ENCODE assay signal across 1 cellular context in genomic region chr1:231666957-231667601, GRCh38.
TF ChIP-seq lines count a peak whose summit lies in the region.

No MANE protein-coding gene starts in this region.

TF ChIP-seq in WTC11, 78 proteins besides CTCF, POLR2A, EP300 and RAD21 (continued from another document):
- no peak for TF ChIP-seq E2F5 (CRISPR knock-in tag; IDR thresholded peaks at IDR 0.05)
- TF ChIP-seq ATF3 (CRISPR knock-in tag; conservative IDR thresholded peaks at IDR 0.05): no peak
- no peak for TF ChIP-seq ZNF425 (CRISPR knock-in tag; conservative IDR thresholded peaks at IDR 0.05)
- TF ChIP-seq SP1 (CRISPR knock-in tag; conservative IDR thresholded peaks at IDR 0.05): no peak
- TF ChIP-seq ESRRA (CRISPR knock-in tag; IDR thresholded peaks at IDR 0.05; ENCODE audit: borderline replicate concordance): no peak
- no peak for TF ChIP-seq EMX1 (CRISPR knock-in tag; IDR thresholded peaks at IDR 0.05)
- TF ChIP-seq RELA (CRISPR knock-in tag; IDR thresholded peaks at IDR 0.05; ENCODE audit: borderline replicate concordance): no peak
- no peak for TF ChIP-seq ZNF671 (CRISPR knock-in tag; IDR thresholded peaks at IDR 0.05)
- no peak for TF ChIP-seq KAT7 (CRISPR knock-in tag; IDR thresholded peaks at IDR 0.05; ENCODE audit: borderline replicate concordance)
- TF ChIP-seq MYBL2 (CRISPR knock-in tag; IDR thresholded peaks at IDR 0.05): no peak
- no peak for TF ChIP-seq MLX (CRISPR knock-in tag; IDR thresholded peaks at IDR 0.05)
